In genomic region chr18:9595197-9595596, GRCh38 we compare ENCODE assay signal across 12 cellular contexts. TPM values are rescaled to one million over a fixed set of nuclear protein-coding genes. Genes with fewer than 3 reads are reported as not detected.
DNase-seq lines count a peak whose midpoint lies in the region; ATAC-seq, FAIRE-seq and TF ChIP-seq lines count a peak whose summit lies in the region.
"Had no signal": no experiment of that assay in that cellular context is flagged by ENCODE, and none has a peak within 500 bp of the region (broad histone marks: within the 10 kb centered on the region; RNA-seq: fewer than 3 reads in every experiment).

No MANE protein-coding gene starts in this region.

- H3K4me3 ChIP-seq in epithelial cell of esophagus (ENCODE audit: low read length): no peak overlapping the region
- H3K4me3 ChIP-seq in small intestine (ENCODE audit: low read depth in 1 of 2, low read length in 2 of 2): no peak overlapping the region

- H3K36me3 ChIP-seq in small intestine (ENCODE audit: control insufficient read depth in 2 of 2, insufficient read depth in 2 of 2, low read length in 2 of 2): no peaks in the 10 kb centered on the region

- DNase-seq in epithelial cell of esophagus (ENCODE audit: low read depth) (peak; percentile 30), small intestine (peak; percentile 85), HPDE6-E6E7 (ENCODE audit: extremely low spot score) (no peak)
- DNase-seq in stimulated activated CD4-positive, alpha-beta T cell treated with anti-CD3 and anti-CD28 coated beads, Interleukin-2, amount 100 ng/mL, for 24 hours: no peak
- DNase-seq: activated naive CD4-positive, alpha-beta T cell treated with anti-CD3 and anti-CD28 coated beads for 36 hours; GDM1; islet precursor cell; NCI-H146 had no signal

- no peaks in the 10 kb centered on the region for H3K9me3 ChIP-seq in small intestine (ENCODE audit: control insufficient read depth, low read depth)

- H3K4me1 ChIP-seq in small intestine (ENCODE audit: control insufficient read depth in 2 of 2, insufficient read depth in 1 of 2, low read depth in 1 of 2, low read length in 1 of 2): peaks cover 3 to 7% of the 10 kb centered on the region in 2 donors

- FAIRE-seq in small intestine (lab: Jason Lieb, UNC): no peak

- no peak for TF ChIP-seq CTCF in epithelial cell of esophagus (IDR thresholded peaks at IDR 0.05; ENCODE audit: insufficient read depth, low read depth, low read length, missing control alignments)

- peak overlapping the region in 1 of 2 donors; percentile 32 for H3K27ac ChIP-seq in small intestine (ENCODE audit: low read depth in 1 of 2, low read length in 1 of 2)

- H3K27me3 ChIP-seq in small intestine (ENCODE audit: control insufficient read depth in 2 of 2, insufficient read depth in 2 of 2, low read length in 2 of 2): no peaks in the 10 kb centered on the region

- ATAC-seq in GM21515 (IDR thresholded peaks at IDR 0.05; ENCODE audit: unreplicated experiment) (peak; percentile 10), HG03439 (IDR thresholded peaks at IDR 0.05; ENCODE audit: unreplicated experiment) (peak; percentile 43), HG03025 (IDR thresholded peaks at IDR 0.05; ENCODE audit: low FRiP score, unreplicated experiment) (no peak), HG02938 (IDR thresholded peaks at IDR 0.05; ENCODE audit: unreplicated experiment) (no peak)

RNA-seq across cellular contexts. Expression of gene PPP4R1, which starts 19.2 kb away (rescaled TPM):
- 10 to 100 TPM; 31.1 to 73.1 (median 56.7) TPM for polyA plus RNA-seq in small intestine

Comparison
In these comparisons a context has a peak if more than half of its experiments do, and no peak if none do; other contexts are left out.
1. ATAC-seq: peak in GM21515 (single experiment) and HG03439 (single experiment); none in HG03025 (single experiment) and HG02938 (single experiment).
2. DNase-seq: peak in epithelial cell of esophagus (single experiment) and small intestine (single experiment); none in HPDE6-E6E7 (single experiment) and stimulated activated CD4-positive, alpha-beta T cell treated with anti-CD3 and anti-CD28 coated beads, Interleukin-2, amount 100 ng/mL, for 24 hours (0 of 2).